In genomic region chr17:50635720-50636144, GRCh38 we compare ENCODE assay signal across 12 cellular contexts. TPM values are rescaled to one million over a fixed set of nuclear protein-coding genes. Genes with fewer than 3 reads are reported as not detected.
DNase-seq lines count a peak whose midpoint lies in the region; ATAC-seq, FAIRE-seq and TF ChIP-seq lines count a peak whose summit lies in the region.
"Had no signal": no experiment of that assay in that cellular context is flagged by ENCODE, and none has a peak within 500 bp of the region (broad histone marks: within the 10 kb centered on the region; RNA-seq: fewer than 3 reads in every experiment).

No MANE protein-coding gene starts in this region.

- H3K27ac ChIP-seq in PC-3 (ENCODE audit: low read length) (peak overlapping the region; percentile 90), coronary artery (no peak overlapping the region), HepG2 (ENCODE audit: extremely low read length, insufficient read depth, low read length) (peak overlapping the region; percentile 73), tibial artery (peak overlapping the region; percentile 53 to 54)
- H3K27ac ChIP-seq: gastrocnemius medialis, HL-60 had no signal

- 3% methylated on average over 4 of the region's 4 CpGs for WGBS in HepG2 (ENCODE audit: low lambda C conversion rate)

- TF ChIP-seq POLR2A in HepG2 (IDR thresholded peaks at IDR 0.05; ENCODE audit: insufficient read depth in 1 of 2, low read depth in 2 of 2, low read length in 2 of 2), result no peak

- TF ChIP-seq CTCF in PC-3 (conservative IDR thresholded peaks at IDR 0.05; ENCODE audit: low read depth, low read length) (no peak), coronary artery (IDR thresholded peaks at IDR 0.05) (no peak), HepG2 (CRISPR knock-in tag; IDR thresholded peaks at IDR 0.05) (no peak), tibial artery (IDR thresholded peaks at IDR 0.05) (no peak)

- ATAC-seq in PC-3, result no peak
- ATAC-seq in HepG2, result peak; percentile 3
- ATAC-seq: gastrocnemius medialis had no signal

- no peaks in the 10 kb centered on the region for H3K9me2 ChIP-seq in PC-3 (replicated peaks; ENCODE audit: low read length)

- POLR2A ChIA-PET in PC-3 (lab: Charles Lee; ENCODE audit: unreplicated experiment), result interaction anchor here (0.6 to 0.9 kb wide), 4 partner anchors 25 to 67 kb away, joined by 3 to 6 read pairs (median 4); no protein-coding TSS in a partner anchor
- POLR2A ChIA-PET in HepG2 (lab: Yijun Ruan, JAX), result interaction anchor here (0.8 to 19.8 kb wide), 11 partner anchors 8 to 127 kb away, joined by 3 to 839 read pairs (median 5); partner anchors contain the start of gene ANKRD40

- H3K27me3 ChIP-seq in PC-3 (ENCODE audit: low read length), result no peaks in the 10 kb centered on the region
- peaks cover 0 to 19% of the 10 kb centered on the region in 2 experiments; a peak in 2 of 5 replicates for H3K27me3 ChIP-seq in HepG2 (ENCODE audit: control insufficient read depth in 1 of 2, insufficient read depth in 2 of 2, low read length in 2 of 2)
- no peaks in the 10 kb centered on the region for H3K27me3 ChIP-seq in tibial artery

- H4K20me1 ChIP-seq in PC-3 (ENCODE audit: low read length) (no peaks in the 10 kb centered on the region), HepG2 (ENCODE audit: insufficient read depth, low read length) (no peaks in the 10 kb centered on the region)

- peaks cover 49% of the 10 kb centered on the region for H3K79me2 ChIP-seq in PC-3 (ENCODE audit: low read length)
- peaks cover 9% of the 10 kb centered on the region for H3K79me2 ChIP-seq in HepG2 (ENCODE audit: insufficient read depth, low read length)

- H2AFZ ChIP-seq in PC-3 (ENCODE audit: low read length) (peak overlapping the region; percentile 85; the same call in 1 of the 2 replicates), HepG2 (ENCODE audit: low read length) (no peak overlapping the region)

- BruUV-seq in PC-3 (replicated peaks; lab: Mats Ljungman, UMichigan), result TSS peak; percentile 38
- TSS peak; percentile 92 for BruUV-seq in HepG2 (replicated peaks; lab: Mats Ljungman, UMichigan)

- H3K9me3 ChIP-seq in PC-3 (ENCODE audit: low read length) (no peaks in the 10 kb centered on the region), HepG2 (ENCODE audit: low read length) (no peaks in the 10 kb centered on the region), tibial artery (no peaks in the 10 kb centered on the region)
- H3K9me3 ChIP-seq: gastrocnemius medialis had no signal

- H3K4me1 ChIP-seq in PC-3 (ENCODE audit: insufficient read depth, low read length), result peaks cover 77% of the 10 kb centered on the region
- H3K4me1 ChIP-seq in HepG2 (ENCODE audit: insufficient read depth, low read length), result peaks cover 95% of the 10 kb centered on the region
- H3K4me1 ChIP-seq in tibial artery, result peaks cover 0 to 71% (median 56%) of the 10 kb centered on the region in 4 donors

- FAIRE-seq in HepG2 (lab: Jason Lieb, UNC), result no peak

- H3K9ac ChIP-seq in PC-3 (ENCODE audit: low read length) (peak overlapping the region; percentile 80), HepG2 (ENCODE audit: insufficient read depth, low read depth, low read length) (peak overlapping the region; percentile 70)

- DNase-seq in PC-3 (peak; percentile 41), coronary artery (ENCODE audit: low spot score) (no peak), HepG2 (ENCODE audit: low spot score) (no peak), tibial artery (no peak), SW480 (ENCODE audit: low spot score) (no peak), GDM1 (lab: John Stamatoyannopoulos, UW) (no peak), GM19238 (ENCODE audit: insufficient read length, low spot score) (no peak)
- DNase-seq: activated CD8-positive, alpha-beta T cell treated with anti-CD3 and anti-CD28 coated beads for 36 hours; activated naive CD4-positive, alpha-beta T cell; gastrocnemius medialis; NCI-H2107 had no signal

- H3K4me2 ChIP-seq in PC-3 (ENCODE audit: low read length) (peak overlapping the region; percentile 87), HepG2 (ENCODE audit: low read depth, low read length) (peak overlapping the region; percentile 87)

- intact Hi-C loops in PC-3 (cut with micrococcal nuclease), result loop anchor here (1.0 to 10.0 kb wide), 2 partner anchors 46 to 241 kb away; partner anchors contain the start of gene LRRC59
- intact Hi-C loops in HepG2 (cut with micrococcal nuclease; ENCODE audit: unreplicated experiment), result loop anchor here (2.0 kb wide), 1 partner anchor 51 kb away; no protein-coding TSS in a partner anchor
- intact Hi-C loops in tibial artery (cut with DNase I; ENCODE audit: low total_unique reads), result loop anchor here (10.0 kb wide), 1 partner anchor 49 kb away; no protein-coding TSS in a partner anchor

- H3F3A ChIP-seq in PC-3 (ENCODE audit: low read length, unreplicated experiment), result peaks cover 12% of the 10 kb centered on the region

- H3K36me3 ChIP-seq in PC-3 (ENCODE audit: low read depth, low read length) (no peaks in the 10 kb centered on the region), HepG2 (replicated peaks in 1 of 2; ENCODE audit: control insufficient read depth in 1 of 2, insufficient read depth in 2 of 2, low read length in 2 of 2) (no peaks in the 10 kb centered on the region), tibial artery (no peaks in the 10 kb centered on the region)
- H3K36me3 ChIP-seq: gastrocnemius medialis had no signal

- H3K4me3 ChIP-seq in PC-3 (ENCODE audit: low read length) (peak overlapping the region; percentile 72), coronary artery (peak overlapping the region; percentile 80), HepG2 (replicated peaks in 1 of 3; ENCODE audit: insufficient read depth in 1 of 3, low read depth in 2 of 3, low read length in 3 of 3) (peak overlapping the region; percentile 71 to 82 (median 76)), tibial artery (peak overlapping the region; percentile 54 to 68)

- no peak for TF ChIP-seq RAD21 in HepG2 (CRISPR knock-in tag; IDR thresholded peaks at IDR 0.05)

- TF ChIP-seq EP300 in HepG2 (IDR thresholded peaks at IDR 0.05; ENCODE audit: low read depth in 2 of 2, low read length in 2 of 2) (no peak), HepG2 (CRISPR knock-in tag; IDR thresholded peaks at IDR 0.05; ENCODE audit: borderline replicate concordance) (no peak)

- in situ Hi-C loops in HepG2 (cut with HindIII; ENCODE audit: extremely low pct_ligation_motif_present, low pct_unique_long_range_greater_than_20kb), result no loop called here

- CTCF ChIA-PET in PC-3 (lab: Charles Lee), result interaction anchor here (0.6 to 0.7 kb wide), 2 partner anchors 60 to 244 kb away, joined by 4 to 6 read pairs; no protein-coding TSS in a partner anchor
- CTCF ChIA-PET in HepG2 (lab: Yijun Ruan, JAX; ENCODE audit: low intra/inter-chr PET ratio, low total read pairs), result no interaction called here

TF ChIP-seq in HepG2, 621 proteins besides CTCF, POLR2A, EP300 and RAD21 (continues in another document):
- TF ChIP-seq AGO1 (IDR thresholded peaks at IDR 0.05; ENCODE audit: low read depth, low read length, poor library complexity, severe bottlenecking) (no peak), ZNF790 (CRISPR knock-in tag; IDR thresholded peaks at IDR 0.05; ENCODE audit: borderline replicate concordance) (no peak), FOXA1 (IDR thresholded peaks at IDR 0.05) (no peak), FOXA1 (CRISPR knock-in tag; IDR thresholded peaks at IDR 0.05) (no peak), SATB2 (CRISPR knock-in tag; IDR thresholded peaks at IDR 0.05) (0 out of 2 replicates have a peak, but pooled peaks have one; percentile 51), ARHGAP35 (CRISPR knock-in tag; IDR thresholded peaks at IDR 0.05; ENCODE audit: borderline replicate concordance) (no peak)
- TF ChIP-seq, protein P1, sequence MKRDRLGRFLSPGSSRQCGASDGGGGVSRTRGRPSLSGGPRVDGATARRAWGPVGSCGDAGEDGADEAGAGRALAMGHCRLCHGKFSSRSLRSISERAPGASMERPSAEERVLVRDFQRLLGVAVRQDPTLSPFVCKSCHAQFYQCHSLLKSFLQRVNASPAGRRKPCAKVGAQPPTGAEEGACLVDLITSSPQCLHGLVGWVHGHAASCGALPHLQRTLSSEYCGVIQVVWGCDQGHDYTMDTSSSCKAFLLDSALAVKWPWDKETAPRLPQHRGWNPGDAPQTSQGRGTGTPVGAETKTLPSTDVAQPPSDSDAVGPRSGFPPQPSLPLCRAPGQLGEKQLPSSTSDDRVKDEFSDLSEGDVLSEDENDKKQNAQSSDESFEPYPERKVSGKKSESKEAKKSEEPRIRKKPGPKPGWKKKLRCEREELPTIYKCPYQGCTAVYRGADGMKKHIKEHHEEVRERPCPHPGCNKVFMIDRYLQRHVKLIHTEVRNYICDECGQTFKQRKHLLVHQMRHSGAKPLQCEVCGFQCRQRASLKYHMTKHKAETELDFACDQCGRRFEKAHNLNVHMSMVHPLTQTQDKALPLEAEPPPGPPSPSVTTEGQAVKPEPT (CRISPR knock-in tag; IDR thresholded peaks at IDR 0.05; ENCODE audit: low read depth), result no peak

RNA-seq across cellular contexts. Expression of gene ABCC3, which starts 1.1 kb away (rescaled TPM):
- total RNA-seq in PC-3 (2014; rRNA removed) (50.2 and 64.4 TPM in 2 replicates), HepG2 (2016; rRNA removed; fragmentation: Illumina TruSeq; extraction: Trizol) (18.0 and 25.2 TPM in 2 replicates)
- total RNA-seq in HepG2 (2016; cell fraction: cytosol; rRNA removed; fragmentation: Illumina TruSeq; extraction: Trizol; ENCODE audit: low read depth), result 13.3 and 13.8 TPM in 2 replicates
- total RNA-seq in HepG2 (2016; cell fraction: insoluble cytoplasmic fraction; rRNA removed; fragmentation: Illumina TruSeq; extraction: Trizol), result 14.4 and 28.1 TPM in 2 replicates
- total RNA-seq in HepG2 (2016; cell fraction: membrane; rRNA removed; fragmentation: Illumina TruSeq; extraction: Trizol), result 23.1 and 25.2 TPM in 2 replicates
- total RNA-seq in HepG2 (2016; cell fraction: nucleus; rRNA removed; fragmentation: Illumina TruSeq; extraction: Trizol), result 38.6 and 38.7 TPM in 2 replicates
- 50.5 and 50.7 TPM in 2 replicates for polyA plus RNA-seq in HepG2 (2011; rRNA removed)
- 19.0 and 24.0 TPM in 2 replicates for polyA plus RNA-seq in HepG2 (2011; cell fraction: cytosol; rRNA removed)
- polyA plus RNA-seq in HepG2 (2011; cell fraction: nucleus; rRNA removed), result 331 and 391 TPM in 2 replicates
- polyA plus RNA-seq in HepG2 (2012), result 15.7 and 38.4 TPM in 2 replicates
- 15.1 and 15.9 TPM in 2 replicates for polyA plus RNA-seq in HepG2 (2016; cell fraction: cytosol; fragmentation: Illumina TruSeq; extraction: Trizol; ENCODE audit: low read depth)
- polyA plus RNA-seq in HepG2 (2016; cell fraction: insoluble cytoplasmic fraction; fragmentation: Illumina TruSeq; extraction: Trizol; ENCODE audit: low read depth), result 17.3 and 21.5 TPM in 2 replicates
- polyA plus RNA-seq in HepG2 (2016; cell fraction: membrane; fragmentation: Illumina TruSeq; extraction: Trizol; ENCODE audit: low read depth), result 23.7 and 24.5 TPM in 2 replicates
- polyA plus RNA-seq in HepG2 (2016; cell fraction: nucleus; fragmentation: Illumina TruSeq; extraction: Trizol; ENCODE audit: insufficient read depth, low read depth), result 84.3 and 87.4 TPM in 2 replicates
- 73.4 and 78.1 TPM in 2 replicates for polyA minus RNA-seq in HepG2 (2011; rRNA and poly(A)+ RNA removed; ENCODE audit: low replicate concordance)
- 10.9 and 17.8 TPM in 2 replicates for polyA minus RNA-seq in HepG2 (2011; cell fraction: cytosol; rRNA and poly(A)+ RNA removed)
- polyA minus RNA-seq in HepG2 (2011; cell fraction: nucleus; rRNA and poly(A)+ RNA removed), result 61.9 and 63.1 TPM in 2 replicates
- total RNA-seq: activated CD8-positive, alpha-beta T cell treated with anti-CD3 and anti-CD28 coated beads for 36 hours had no signal

Comparison
In these comparisons a context has a peak if more than half of its experiments do, and no peak if none do; other contexts are left out.
1. H3K27ac ChIP-seq: peak in PC-3 (single experiment), HepG2 (single experiment) and tibial artery (2 of 2); none in coronary artery (0 of 2).
2. Peak in every context shown above with its lines, with median percentiles within 50 percentile points of each other: H3K4me3 ChIP-seq.